27 cellular contexts compared by ENCODE assay signal in genomic region chr5:35305336-35306020, GRCh38.
"Had no signal": no experiment of that assay in that cellular context is flagged by ENCODE, and none has a peak within 500 bp of the region (broad histone marks: within the 10 kb centered on the region; RNA-seq: fewer than 3 reads in every experiment).

No MANE protein-coding gene starts in this region.

- H3K9me3 Mint-ChIP-seq: activated B cell treated with CpG ODN at 0.5 μM for 24 hours; activated CD8-positive, alpha-beta T cell treated with anti-CD3 and anti-CD28 coated beads for 36 hours; activated T-cell treated with anti-CD3 and anti-CD28 coated beads, Interleukin-2, amount 50 U/mL, for 4 hours; activated T-helper 17 cell treated with anti-CD3 and anti-CD28 coated beads, Interleukin-2, amount 50 U/mL, for 72 hours; T-helper 2 cell treated with Interferon-gamma antibody and Interleukin-4, amounts not matched to agents 5 μg/mL and 100 μg/mL, for 36 hours had no signal

- H3K4me1 Mint-ChIP-seq: activated B cell treated with CpG ODN at 0.5 μM for 24 hours; activated T-helper 17 cell treated with anti-CD3 and anti-CD28 coated beads, Interleukin-2, amount 50 U/mL, for 72 hours; T-helper 17 cell had no signal

- H3K36me3 Mint-ChIP-seq: activated naive CD8-positive, alpha-beta T cell had no signal

- H3K4me3 ChIP-seq: colonic mucosa, esophagus squamous epithelium had no signal

- H3K4me3 Mint-ChIP-seq: activated B cell treated with CpG ODN at 0.5 μM for 24 hours; activated CD8-positive, alpha-beta T cell treated with anti-CD3 and anti-CD28 coated beads for 36 hours; activated naive CD8-positive, alpha-beta T cell; activated T-cell treated with anti-CD3 and anti-CD28 coated beads, Interleukin-2, amount 50 U/mL, for 4 hours; activated T-helper 17 cell treated with anti-CD3 and anti-CD28 coated beads, Interleukin-2, amount 50 U/mL, for 72 hours; T-helper 17 cell; T-helper 2 cell treated with Interferon-gamma antibody and Interleukin-4, amounts not matched to agents 5 μg/mL and 100 μg/mL, for 36 hours had no signal

- H3K36me3 ChIP-seq: brain microvascular endothelial cell, colonic mucosa, esophagus squamous epithelium, WERI-Rb-1 had no signal

- H3K27me3 ChIP-seq: brain microvascular endothelial cell, colonic mucosa, esophagus squamous epithelium had no signal

- H3K9me3 ChIP-seq: colonic mucosa, esophagus squamous epithelium had no signal

- H3K27ac Mint-ChIP-seq: activated B cell treated with CpG ODN at 0.5 μM for 24 hours; activated CD8-positive, alpha-beta T cell treated with anti-CD3 and anti-CD28 coated beads for 36 hours; activated naive CD8-positive, alpha-beta T cell; activated T-helper 17 cell treated with anti-CD3 and anti-CD28 coated beads, Interleukin-2, amount 50 U/mL, for 72 hours; T-helper 17 cell; T-helper 2 cell treated with Interferon-gamma antibody and Interleukin-4, amounts not matched to agents 5 μg/mL and 100 μg/mL, for 36 hours had no signal

- DNase-seq: activated B cell treated with CpG ODN at 0.5 μM for 24 hours; activated CD4-positive, alpha-beta T cell treated with anti-CD3 and anti-CD28 coated beads for 48 hours; activated CD4-positive, alpha-beta T cell treated with anti-CD3 and anti-CD28 coated beads, Interleukin-2, amount 50 U/mL, for 1 hour; activated CD4-positive, alpha-beta T cell treated with anti-CD3 and anti-CD28 coated beads, Interleukin-2, amount 50 U/mL, for 48 hours; activated CD8-positive, alpha-beta memory T cell treated with anti-CD3 and anti-CD28 coated beads for 24 hours; activated CD8-positive, alpha-beta T cell treated with anti-CD3 and anti-CD28 coated beads for 36 hours; activated effector memory CD4-positive, alpha-beta T cell treated with Interleukin-2 at 50 U/mL for 16 hours; activated gamma-delta T cell treated with Interleukin-2 at 50 U/mL for 16 hours; activated naive CD4-positive, alpha-beta T cell treated with anti-CD3 and anti-CD28 coated beads, Interleukin-2, amount 50 U/mL, for 16 hours; activated naive CD4-positive, alpha-beta T cell treated with Interleukin-2 at 50 U/mL for 16 hours; activated T-cell treated with anti-CD3 and anti-CD28 coated beads, Interleukin-2, amount 50 U/mL, for 4 hours; amniotic stem cell; anterior cingulate cortex; brain microvascular endothelial cell; central memory CD4-positive, alpha-beta T cell; cerebellar nuclear complex; colonic mucosa; effector CD8-positive, alpha-beta T cell; esophagus squamous epithelium; head of caudate nucleus; T-helper 17 cell; T1000; WERI-Rb-1 had no signal

- H3K27ac ChIP-seq: brain microvascular endothelial cell, colonic mucosa, epithelial cell of prostate, esophagus squamous epithelium, WERI-Rb-1 had no signal

- H3K4me1 ChIP-seq: colonic mucosa had no signal
